In genomic region chr2:120177011-120177621, GRCh38 we compare ENCODE assay signal across 8 cellular contexts. TPM values are rescaled to one million over a fixed set of nuclear protein-coding genes. Genes with fewer than 3 reads are reported as not detected.
DNase-seq lines count a peak whose midpoint lies in the region; ATAC-seq and TF ChIP-seq lines count a peak whose summit lies in the region.

No MANE protein-coding gene starts in this region.

- TF ChIP-seq CTCF in AG04450 (IDR thresholded peaks at IDR 0.05; ENCODE audit: low read depth, low read length), result 0 out of 2 replicates have a peak, but pooled peaks have one; percentile 17
- peak; percentile 49 for TF ChIP-seq CTCF in endodermal cell (conservative IDR thresholded peaks at IDR 0.05)
- TF ChIP-seq CTCF in endothelial cell (IDR thresholded peaks at IDR 0.05; ENCODE audit: unreplicated experiment), result no peak

- H3K4me3 Mint-ChIP-seq in endodermal cell, result no peak overlapping the region
- no peak overlapping the region for H3K4me3 Mint-ChIP-seq in endothelial cell (ENCODE audit: unreplicated experiment)

- WGBS in endodermal cell (ENCODE audit: insufficient coverage in 1 of 2, insufficient read length in 1 of 2), 2 experiments, result 93 to 94% methylated on average over 7 to 15 of the region's 15 CpGs

- no peak overlapping the region for H3K9ac ChIP-seq in endodermal cell (ENCODE audit: extremely low read depth, low read length, poor library complexity, severe bottlenecking)

- CTCF ChIA-PET in AG04450 (lab: Charles Lee), result interaction anchor here (0.5 to 3.6 kb wide), 7 partner anchors 25 to 475 kb away, joined by 3 to 87 read pairs (median 19); no protein-coding TSS in a partner anchor

- peaks cover 34% of the 10 kb centered on the region for H3K36me3 ChIP-seq in endodermal cell (ENCODE audit: control insufficient read depth, insufficient read depth, low read length)

- ATAC-seq in GM19397 (IDR thresholded peaks at IDR 0.05; ENCODE audit: unreplicated experiment), result peak; percentile 96
- peak; percentile 94 for ATAC-seq in HG03521 (IDR thresholded peaks at IDR 0.05; ENCODE audit: unreplicated experiment)

- no peak overlapping the region for H3K27ac ChIP-seq in AG04450 (ENCODE audit: low read depth, low read length)
- H3K27ac ChIP-seq in endodermal cell (ENCODE audit: low read depth, low read length), result no peak overlapping the region

- H3K27me3 Mint-ChIP-seq in endodermal cell (ENCODE audit: insufficient read depth), result no peaks in the 10 kb centered on the region
- peaks cover 5% of the 10 kb centered on the region for H3K27me3 Mint-ChIP-seq in endothelial cell (ENCODE audit: unreplicated experiment)

- H3K4me1 Mint-ChIP-seq in endodermal cell, result peaks cover 10% of the 10 kb centered on the region
- peaks cover 17% of the 10 kb centered on the region for H3K4me1 Mint-ChIP-seq in endothelial cell (ENCODE audit: unreplicated experiment)

- POLR2A ChIA-PET in AG04450 (lab: Yijun Ruan, JAX), result no interaction called here

- no peaks in the 10 kb centered on the region for H3K9me3 Mint-ChIP-seq in endodermal cell
- no peaks in the 10 kb centered on the region for H3K9me3 Mint-ChIP-seq in endothelial cell (ENCODE audit: unreplicated experiment)

- H3K36me3 Mint-ChIP-seq in endodermal cell (ENCODE audit: low read depth), result peaks cover 10% of the 10 kb centered on the region
- H3K36me3 Mint-ChIP-seq in endothelial cell (ENCODE audit: low read depth, unreplicated experiment), result peaks cover 11% of the 10 kb centered on the region

- no peak overlapping the region for H3K27ac Mint-ChIP-seq in endodermal cell
- H3K27ac Mint-ChIP-seq in endothelial cell (ENCODE audit: unreplicated experiment), result no peak overlapping the region

- H3K4me3 ChIP-seq in AG04450 (ENCODE audit: low read depth, low read length) (no peak overlapping the region), endodermal cell (ENCODE audit: low read length) (no peak overlapping the region)

- H3K9me3 ChIP-seq in AG04450 (ENCODE audit: control insufficient read depth, insufficient read depth, low read length) (no peaks in the 10 kb centered on the region), endodermal cell (ENCODE audit: control insufficient read depth, low read length) (no peaks in the 10 kb centered on the region)

- peaks cover 5% of the 10 kb centered on the region for H3K4me1 ChIP-seq in endodermal cell (ENCODE audit: control insufficient read depth, insufficient read depth, low read length)

- no peaks in the 10 kb centered on the region for H3K27me3 ChIP-seq in AG04450 (ENCODE audit: control insufficient read depth, insufficient read depth, low read length)
- no peaks in the 10 kb centered on the region for H3K27me3 ChIP-seq in endodermal cell (ENCODE audit: control insufficient read depth, insufficient read depth, low read length, poor library complexity, severe bottlenecking)

- DNase-seq in AG04450 (ENCODE audit: low read depth, low spot score), result no peak
- DNase-seq in activated CD4-positive, alpha-beta T cell treated with anti-CD3 and anti-CD28 coated beads, Interleukin-2, amount 50 U/mL, for 24 hours (ENCODE audit: low read depth in 1 of 2, low spot score in 1 of 2), result peak; percentile 58 to 74
- no peak for DNase-seq in endodermal cell
- peak; percentile 85 for DNase-seq in stimulated activated CD4-positive, alpha-beta T cell treated with anti-CD3 and anti-CD28 coated beads, Interleukin-15, amount 100 ng/mL, for 24 hours
- DNase-seq in endothelial cell (ENCODE audit: low spot score), result no peak
- DNase-seq in NCI-H1105 (lab: John Stamatoyannopoulos, UW), result no peak

RNA-seq across cellular contexts. Expression of gene TMEM185B, which starts 46.1 kb away (rescaled TPM):
- 21.8 and 24.3 TPM in 2 replicates for polyA plus RNA-seq in AG04450 (2011; rRNA removed)
- 11.6 and 12.3 TPM in 2 replicates for polyA minus RNA-seq in AG04450 (2011; rRNA and poly(A)+ RNA removed)
- 10 to 100 TPM; 19.5 to 22.9 TPM for total RNA-seq in endodermal cell
- 19.9 TPM for polyA plus RNA-seq in endodermal cell (2013, experiment 1 of 2)
- polyA plus RNA-seq in endodermal cell (2013, experiment 2 of 2), result 17.1 TPM
- 38.4 TPM for total RNA-seq in endothelial cell (ENCODE audit: unreplicated experiment)

Comparison
In these comparisons a context has a peak if more than half of its experiments do, and no peak if none do; other contexts are left out.
1. DNase-seq: peak in activated CD4-positive, alpha-beta T cell treated with anti-CD3 and anti-CD28 coated beads, Interleukin-2, amount 50 U/mL, for 24 hours (2 of 2) and stimulated activated CD4-positive, alpha-beta T cell treated with anti-CD3 and anti-CD28 coated beads, Interleukin-15, amount 100 ng/mL, for 24 hours (single experiment); none in AG04450 (single experiment), endodermal cell (single experiment), endothelial cell (single experiment) and NCI-H1105 (single experiment).